ENCODE assay signal across 16 cellular contexts in the genomic region with DNA sequence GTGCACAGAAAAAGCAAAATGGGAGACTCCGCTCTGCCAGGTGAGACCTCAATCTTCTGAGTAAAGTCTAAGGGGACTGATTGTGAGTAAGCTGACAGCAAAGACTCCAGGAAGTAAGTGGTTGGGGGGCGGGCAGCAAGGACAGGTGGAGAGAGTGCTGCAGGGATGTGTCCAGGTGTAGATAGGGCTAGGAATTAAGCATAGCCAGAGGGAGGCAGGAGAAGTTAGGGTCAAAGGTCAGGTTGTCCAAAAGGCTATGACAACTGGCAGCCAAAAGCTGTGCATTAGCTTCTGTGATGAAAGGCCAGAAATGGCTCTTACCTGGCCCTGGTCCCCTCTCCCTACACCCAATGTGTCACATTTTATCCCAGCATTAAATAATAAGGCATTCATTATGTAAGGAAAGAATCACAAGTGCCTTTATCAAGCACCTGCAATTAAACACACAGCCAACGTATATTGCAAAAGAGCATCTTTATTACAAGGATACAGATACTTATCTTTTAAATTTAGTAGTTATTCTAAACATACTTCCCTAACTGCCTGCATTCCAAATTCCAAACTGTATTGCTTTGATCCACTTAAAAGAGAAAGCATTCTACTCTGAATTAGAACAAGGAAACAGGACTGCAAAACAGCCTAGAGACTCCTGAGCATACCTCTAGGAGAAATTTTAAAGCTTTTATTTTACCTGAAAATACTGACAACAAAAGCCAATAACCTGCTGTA.
A peak's percentile ranks its signal among the peaks of the same experiment; 100 is the strongest.
DNase-seq lines count a peak whose midpoint lies in the region; FAIRE-seq and TF ChIP-seq lines count a peak whose summit lies in the region.
"Had no signal": no experiment of that assay in that cellular context is flagged by ENCODE, and none has a peak within 500 bp of the region (broad histone marks: within the 10 kb centered on the region; RNA-seq: fewer than 3 reads in every experiment).

No MANE protein-coding gene starts in this region.

- 100% methylated on average over 3 of the region's 3 CpGs; no CpG with 5 or more reads in 1 of the 2 experiments for WGBS in H1 (ENCODE audit: extremely low coverage in 1 of 2, insufficient coverage in 1 of 2, insufficient read length in 1 of 2, insufficient replicate concordance in 2 of 2, low coverage in 1 of 2, low lambda C conversion rate in 2 of 2, missing lambda C conversion rate in 1 of 2), 2 experiments

- H2AK5ac ChIP-seq in H1 (ENCODE audit: low read depth, low read length), result no peak overlapping the region

- H3K4ac ChIP-seq in H1 (replicated peaks; ENCODE audit: insufficient read length, low read depth, low read length), result no peak overlapping the region

- no peak overlapping the region for H2BK12ac ChIP-seq in H1 (ENCODE audit: low read depth, low read length)

- no peaks in the 10 kb centered on the region for H3K4me1 Mint-ChIP-seq in activated CD4-positive, alpha-beta T cell treated with anti-CD3 and anti-CD28 coated beads, Interleukin-2, amount 10 ng/mL, durations not matched to agents 7 days and 5 days
- peaks cover 52% of the 10 kb centered on the region for H3K4me1 Mint-ChIP-seq in mesothelial cell of epicardium
- H3K4me1 Mint-ChIP-seq: CD8-positive, alpha-beta memory T cell had no signal

- no peaks in the 10 kb centered on the region for H3K9me3 Mint-ChIP-seq in activated CD4-positive, alpha-beta T cell treated with anti-CD3 and anti-CD28 coated beads, Interleukin-2, amount 10 ng/mL, durations not matched to agents 7 days and 5 days
- H3K9me3 Mint-ChIP-seq in mesothelial cell of epicardium, result no peaks in the 10 kb centered on the region
- H3K9me3 Mint-ChIP-seq: CD8-positive, alpha-beta memory T cell; HFFc6 had no signal

- POLR2A ChIA-PET in activated CD4-positive, alpha-beta T cell treated with anti-CD3 and anti-CD28 coated beads, Interleukin-2, amount 10 ng/mL, durations not matched to agents 7 days and 5 days (lab: Charles Lee), result no interaction called here
- POLR2A ChIA-PET in H1 (lab: Charles Lee; ENCODE audit: partially characterized antibody), result no interaction called here

- no peak overlapping the region for H4K91ac ChIP-seq in H1 (replicated peaks; ENCODE audit: insufficient read length, low read length)

- H3K23me2 ChIP-seq in H1 (ENCODE audit: low read depth, low read length), result no peaks in the 10 kb centered on the region

- H3K4me2 ChIP-seq in H1 (ENCODE audit: insufficient read depth in 1 of 2, low read depth in 2 of 2, low read length in 2 of 2), result no peak overlapping the region
- H3K4me2 ChIP-seq: BLaER1 had no signal

- no peaks in the 10 kb centered on the region for H3K79me1 ChIP-seq in H1 (ENCODE audit: low read depth, low read length)

- no peak for TF ChIP-seq POLR2A in H1 (IDR thresholded peaks at IDR 0.05; ENCODE audit: control extremely low read depth in 1 of 2, low read depth in 2 of 2, low read length in 2 of 2)

- H3K36me3 ChIP-seq in H1 (ENCODE audit: control insufficient read depth in 2 of 4, insufficient read depth in 4 of 4, low read length in 3 of 4) (no peaks in the 10 kb centered on the region), tibial artery (no peaks in the 10 kb centered on the region)
- H3K36me3 ChIP-seq: BLaER1 had no signal

- H3K18ac ChIP-seq in H1 (ENCODE audit: extremely low read depth, low read length), result no peak overlapping the region

- H3K9me3 ChIP-seq in H1 (ENCODE audit: insufficient read depth in 2 of 2, low read depth in 1 of 2, low read length in 1 of 2) (no peaks in the 10 kb centered on the region; a peak in 1 of 4 replicates), tibial artery (no peaks in the 10 kb centered on the region)
- H3K9me3 ChIP-seq: BLaER1 had no signal

- no peak overlapping the region for H2BK20ac ChIP-seq in H1 (ENCODE audit: low read length)

- H3K79me2 ChIP-seq in H1 (ENCODE audit: control insufficient read depth in 1 of 2, insufficient read depth in 2 of 2, low read length in 2 of 2), result no peaks in the 10 kb centered on the region

- H4K8ac ChIP-seq in H1 (ENCODE audit: extremely low read depth, insufficient read depth, low read length), result no peak overlapping the region

- H3K4me3 ChIP-seq in H1 (ENCODE audit: extremely low read depth in 1 of 4, insufficient read depth in 2 of 4, low read depth in 3 of 4, low read length in 4 of 4) (no peak overlapping the region), tibial artery (no peak overlapping the region)
- H3K4me3 ChIP-seq: BLaER1 had no signal

- TF ChIP-seq RAD21 in H1 (IDR thresholded peaks at IDR 0.05 in 1 of 2, conservative IDR thresholded peaks at IDR 0.05 in 1 of 2; ENCODE audit: low read depth in 2 of 2, low read length in 2 of 2), result no peak

- no peak for FAIRE-seq in H1 (lab: Jason Lieb, UNC)
- FAIRE-seq: GM12891 had no signal

- intact Hi-C loops in tibial artery (cut with DNase I; ENCODE audit: low total_unique reads), result no loop called here

- H3K27me3 Mint-ChIP-seq in activated CD4-positive, alpha-beta T cell treated with anti-CD3 and anti-CD28 coated beads, Interleukin-2, amount 10 ng/mL, durations not matched to agents 7 days and 5 days, result peaks cover 5% of the 10 kb centered on the region
- H3K27me3 Mint-ChIP-seq in mesothelial cell of epicardium (ENCODE audit: low read depth), result no peaks in the 10 kb centered on the region

- no peak overlapping the region for H3K56ac ChIP-seq in H1 (replicated peaks; ENCODE audit: insufficient read length, low read depth, low read length)

- no peak overlapping the region for H3K14ac ChIP-seq in H1 (ENCODE audit: insufficient read length)

- no peaks in the 10 kb centered on the region for H4K20me1 ChIP-seq in H1 (replicated peaks in 1 of 2; ENCODE audit: control insufficient read depth in 1 of 2, insufficient read depth in 2 of 2, low read length in 2 of 2)
- H4K20me1 ChIP-seq: BLaER1 had no signal

- H4K5ac ChIP-seq in H1 (ENCODE audit: insufficient read length, low read depth, low read length), result no peak overlapping the region

- peak overlapping the region; percentile 45; the same call in 1 of the 2 replicates for H2BK5ac ChIP-seq in H1 (ENCODE audit: low read depth, low read length)

- no peak overlapping the region for H2BK120ac ChIP-seq in H1 (replicated peaks; ENCODE audit: low read depth, low read length)

- no peak overlapping the region for H3K4me3 Mint-ChIP-seq in activated CD4-positive, alpha-beta T cell treated with anti-CD3 and anti-CD28 coated beads, Interleukin-2, amount 10 ng/mL, durations not matched to agents 7 days and 5 days
- H3K4me3 Mint-ChIP-seq in mesothelial cell of epicardium, result no peak overlapping the region
- H3K4me3 Mint-ChIP-seq: CD8-positive, alpha-beta memory T cell; HFFc6 had no signal

- TF ChIP-seq CTCF in H1 (IDR thresholded peaks at IDR 0.05; ENCODE audit: control extremely low read depth in 1 of 3, insufficient read depth in 1 of 3, low read depth in 1 of 3, low read length in 3 of 3) (no peak), mesothelial cell of epicardium (IDR thresholded peaks at IDR 0.05; ENCODE audit: unreplicated experiment) (no peak), GM10266 (IDR thresholded peaks at IDR 0.05; ENCODE audit: control insufficient read depth, insufficient read depth, low read depth, missing control alignments) (no peak), tibial artery (IDR thresholded peaks at IDR 0.05) (no peak)

- H3K4me1 ChIP-seq in H1 (replicated peaks in 1 of 4; ENCODE audit: control insufficient read depth in 3 of 4, insufficient read depth in 4 of 4, low read length in 3 of 4), result no peaks in the 10 kb centered on the region
- no peaks in the 10 kb centered on the region for H3K4me1 ChIP-seq in tibial artery
- H3K4me1 ChIP-seq: BLaER1 had no signal

- no peak overlapping the region for H3K23ac ChIP-seq in H1 (ENCODE audit: insufficient read length)

- H3K9ac ChIP-seq in H1 (replicated peaks in 1 of 4; ENCODE audit: extremely low read depth in 1 of 4, low read depth in 3 of 4, low read length in 3 of 4), result no peak overlapping the region
- H3K9ac ChIP-seq: BLaER1 had no signal

- H3K27ac ChIP-seq in H1 (ENCODE audit: low read depth, low read length), result no peak overlapping the region
- H3K27ac ChIP-seq in tibial artery, result no peak overlapping the region
- H3K27ac ChIP-seq: BLaER1 had no signal

- peak overlapping the region; percentile 59; the same call in 1 of the 2 replicates for H2AFZ ChIP-seq in H1 (ENCODE audit: low read length)

- DNase-seq in activated CD4-positive, alpha-beta T cell treated with anti-CD3 and anti-CD28 coated beads, Interleukin-2, amount 10 ng/mL, durations not matched to agents 7 days and 5 days, result no peak
- DNase-seq in activated CD4-positive, alpha-beta T cell treated with anti-CD3 and anti-CD28 coated beads, Interleukin-2, amount 50 U/mL, for 48 hours, result no peak
- DNase-seq in H1 (ENCODE audit: low read depth in 1 of 2, low spot score in 2 of 2) (no peak), mesothelial cell of epicardium (ENCODE audit: low spot score in 2 of 2, unreplicated experiment in 2 of 2) (no peak), GM10266 (ENCODE audit: extremely low spot score) (no peak), Kasumi-1 (lab: John Stamatoyannopoulos, UW) (no peak), tibial artery (no peak)
- DNase-seq: 8988T; AML-193; CD8-positive, alpha-beta memory T cell; DMS53; HCEC 1CT; HFFc6; KBM-7 had no signal

- H2BK15ac ChIP-seq in H1 (ENCODE audit: low read length), result no peak overlapping the region

- H3K27ac Mint-ChIP-seq in activated CD4-positive, alpha-beta T cell treated with anti-CD3 and anti-CD28 coated beads, Interleukin-2, amount 10 ng/mL, durations not matched to agents 7 days and 5 days, result peak overlapping the region; percentile 14
- peak overlapping the region; percentile 35 for H3K27ac Mint-ChIP-seq in mesothelial cell of epicardium
- H3K27ac Mint-ChIP-seq: CD8-positive, alpha-beta memory T cell; HFFc6 had no signal

- H3K36me3 Mint-ChIP-seq in activated CD4-positive, alpha-beta T cell treated with anti-CD3 and anti-CD28 coated beads, Interleukin-2, amount 10 ng/mL, durations not matched to agents 7 days and 5 days (ENCODE audit: low read depth), result no peaks in the 10 kb centered on the region
- no peaks in the 10 kb centered on the region for H3K36me3 Mint-ChIP-seq in mesothelial cell of epicardium
- H3K36me3 Mint-ChIP-seq: CD8-positive, alpha-beta memory T cell had no signal

- H3K27me3 ChIP-seq in H1 (replicated peaks in 1 of 4; ENCODE audit: control insufficient read depth in 3 of 4, extremely low read depth in 1 of 4, insufficient read depth in 3 of 4, low read length in 3 of 4) (no peaks in the 10 kb centered on the region), tibial artery (no peaks in the 10 kb centered on the region)
- H3K27me3 ChIP-seq: BLaER1 had no signal

- CTCF ChIA-PET in activated CD4-positive, alpha-beta T cell treated with anti-CD3 and anti-CD28 coated beads, Interleukin-2, amount 10 ng/mL, durations not matched to agents 7 days and 5 days (lab: Charles Lee), result no interaction called here
- CTCF ChIA-PET in H1 (lab: Charles Lee; ENCODE audit: partially characterized antibody), result interaction anchor here (1.0 kb wide), 1 partner anchor 22 kb away, joined by 4 read pairs; no protein-coding TSS in a partner anchor

- no peak for TF ChIP-seq EP300 in H1 (IDR thresholded peaks at IDR 0.05; ENCODE audit: borderline replicate concordance in 1 of 2, low read depth in 2 of 2, low read length in 2 of 2)

TF ChIP-seq in H1, 55 proteins besides CTCF, POLR2A, EP300 and RAD21 (continues in another document):
- TF ChIP-seq EGR1 (IDR thresholded peaks at IDR 0.05; ENCODE audit: borderline replicate concordance, low read depth, low read length) (no peak), NANOG (IDR thresholded peaks at IDR 0.05; ENCODE audit: insufficient read depth, low read depth, low read length, poor library complexity, severe bottlenecking) (no peak), KDM5A (IDR thresholded peaks at IDR 0.05; ENCODE audit: low read length) (no peak)
